Comparison of ENCODE assay signal across 3 cellular contexts in the genomic region with DNA sequence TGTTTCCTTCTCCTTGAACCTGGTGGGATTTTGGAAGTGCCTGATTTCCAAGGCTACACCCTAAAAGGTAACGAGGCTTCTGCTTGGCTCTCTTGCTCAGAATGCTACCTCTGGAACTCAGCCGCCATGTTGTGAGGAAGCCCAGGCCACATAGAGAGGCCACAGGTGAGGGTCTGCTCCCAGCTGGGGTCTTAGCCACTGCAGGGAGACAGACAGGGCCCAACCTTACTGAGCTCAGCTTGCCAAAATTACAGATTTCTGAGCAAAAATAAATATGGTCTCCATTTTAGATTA.
"Had no signal": no experiment of that assay in that cellular context is flagged by ENCODE, and none has a peak within 500 bp of the region (broad histone marks: within the 10 kb centered on the region; RNA-seq: fewer than 3 reads in every experiment).

No MANE protein-coding gene starts in this region.

- H3K27ac ChIP-seq: ascending aorta, cardiac muscle cell had no signal

- H3K27me3 ChIP-seq: ascending aorta, cardiac muscle cell had no signal

- H3K4me3 ChIP-seq: cardiac muscle cell had no signal

- H3K36me3 ChIP-seq: ascending aorta, cardiac muscle cell had no signal

- H3K9me3 ChIP-seq: ascending aorta had no signal

- H3K4me1 ChIP-seq: ascending aorta had no signal

- DNase-seq: activated gamma-delta T cell had no signal
